8 cellular contexts compared by ENCODE assay signal in the genomic region with DNA sequence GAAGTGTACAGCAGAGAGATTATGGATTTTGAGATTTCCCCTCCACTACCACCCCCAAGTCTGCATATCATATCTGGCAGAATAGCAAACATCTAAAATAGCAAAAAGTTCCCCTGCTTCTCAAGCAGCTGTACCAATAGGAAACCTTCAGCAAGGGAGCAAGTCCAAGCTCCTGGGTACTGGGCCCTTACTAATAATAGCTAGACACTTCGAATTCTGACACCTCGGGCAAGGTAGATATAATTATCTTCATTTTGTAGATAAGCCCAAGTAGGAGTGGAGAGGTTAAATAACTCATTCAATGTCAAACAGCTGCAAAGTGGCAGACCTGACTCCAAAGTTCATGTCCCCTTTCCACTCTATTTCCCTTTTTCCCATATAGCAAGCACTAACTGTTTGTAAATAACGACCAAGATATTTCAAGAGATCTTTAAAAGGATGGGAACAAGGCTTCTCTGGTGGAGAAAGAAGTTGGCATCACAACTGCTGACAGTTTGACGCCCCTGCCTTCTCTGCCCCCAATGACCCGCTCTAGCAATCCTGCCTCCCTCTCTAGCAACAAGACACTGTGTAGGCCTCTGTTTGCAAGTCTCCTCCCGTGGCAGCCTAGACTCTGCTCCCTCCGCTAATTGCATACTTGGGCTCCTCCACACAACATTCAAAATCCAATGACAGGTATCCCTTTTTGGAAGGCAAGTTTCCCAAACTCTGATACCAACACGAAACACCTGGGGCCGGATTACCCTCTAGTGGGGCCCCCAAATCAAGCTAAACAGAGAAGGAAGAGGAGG. TPM values are rescaled to one million over a fixed set of nuclear protein-coding genes. Genes with fewer than 3 reads are reported as not detected.
DNase-seq lines count a peak whose midpoint lies in the region; ATAC-seq, FAIRE-seq and TF ChIP-seq lines count a peak whose summit lies in the region.

No MANE protein-coding gene starts in this region.

- H3K9me3 ChIP-seq in pancreas = no peaks in the 10 kb centered on the region

- TF ChIP-seq POLR2A in H54 (IDR thresholded peaks at IDR 0.05; ENCODE audit: low read depth, low read length) = no peak

- no peak for FAIRE-seq in pancreas (lab: Jason Lieb, UNC)
- no peak for FAIRE-seq in H54 (lab: Jason Lieb, UNC)

- no peaks in the 10 kb centered on the region for H3K36me3 ChIP-seq in pancreas

- H3K4me1 Mint-ChIP-seq in T-helper 1 cell treated with Interleukin-12 subunit alpha and Interleukin-12 subunit beta and Interleukin-4 antibody, amounts not matched to agents 30 μg/mL and 1 μg/mL, for 36 hours (ENCODE audit: low read depth) = peaks cover 36% of the 10 kb centered on the region

- peaks cover 17% of the 10 kb centered on the region for H3K9me3 Mint-ChIP-seq in T-helper 1 cell treated with Interleukin-12 subunit alpha and Interleukin-12 subunit beta and Interleukin-4 antibody, amounts not matched to agents 30 μg/mL and 1 μg/mL, for 36 hours

- H3K27ac Mint-ChIP-seq in T-helper 1 cell treated with Interleukin-12 subunit alpha and Interleukin-12 subunit beta and Interleukin-4 antibody, amounts not matched to agents 30 μg/mL and 1 μg/mL, for 36 hours = peak overlapping the region; percentile 99

- no peaks in the 10 kb centered on the region for H3K27me3 ChIP-seq in pancreas

- ATAC-seq in GM18498 (IDR thresholded peaks at IDR 0.05; ENCODE audit: unreplicated experiment) (peak; percentile 17), HG03045 (IDR thresholded peaks at IDR 0.05; ENCODE audit: unreplicated experiment) (peak; percentile 12), pancreas (peak; percentile 11 to 52 (median 38)), GM18861 (IDR thresholded peaks at IDR 0.05; ENCODE audit: unreplicated experiment) (no peak)

- H3K4me1 ChIP-seq in pancreas = peaks cover 0 to 6% (median 0%) of the 10 kb centered on the region in 3 donors

- H3K4me3 Mint-ChIP-seq in T-helper 1 cell treated with Interleukin-12 subunit alpha and Interleukin-12 subunit beta and Interleukin-4 antibody, amounts not matched to agents 30 μg/mL and 1 μg/mL, for 36 hours = peak overlapping the region; percentile 99

- intact Hi-C loops in pancreas (cut with DNase I) = no loop called here

- TF ChIP-seq CTCF in fibroblast of pulmonary artery (IDR thresholded peaks at IDR 0.05; ENCODE audit: low read length, missing control alignments) (no peak), pancreas (IDR thresholded peaks at IDR 0.05) (no peak)

- H3K36me3 Mint-ChIP-seq in T-helper 1 cell treated with Interleukin-12 subunit alpha and Interleukin-12 subunit beta and Interleukin-4 antibody, amounts not matched to agents 30 μg/mL and 1 μg/mL, for 36 hours (ENCODE audit: low read depth) = peaks cover 13% of the 10 kb centered on the region

- H3K4me3 ChIP-seq in fibroblast of pulmonary artery (replicated peaks; ENCODE audit: low read depth, low read length) (peak overlapping the region; percentile 88), pancreas (peak overlapping the region; percentile 79 to 97 (median 89))

- H3K27me3 Mint-ChIP-seq in T-helper 1 cell treated with Interleukin-12 subunit alpha and Interleukin-12 subunit beta and Interleukin-4 antibody, amounts not matched to agents 30 μg/mL and 1 μg/mL, for 36 hours (ENCODE audit: low read depth) = peaks cover 13% of the 10 kb centered on the region

- no peak for DNase-seq in fibroblast of pulmonary artery (ENCODE audit: low read depth)
- no peak for DNase-seq in pancreas
- DNase-seq in H54 (ENCODE audit: insufficient read length, low spot score) = no peak
- DNase-seq in NCI-H2196 (lab: John Stamatoyannopoulos, UW; ENCODE audit: unreplicated experiment) = no peak

- 14 to 16% methylated on average over 9 of the region's 9 CpGs for WGBS in pancreas, 2 donors

- peak overlapping the region; percentile 76 to 88 (median 86) for H3K27ac ChIP-seq in pancreas

RNA-seq across cellular contexts. Expression of gene ADAR, which starts 18.7 kb away (rescaled TPM):
- total RNA-seq in pancreas = 10 to 100 TPM; 41.4 to 94.2 (median 49.7) TPM
- 10 to 100 TPM; 19.4 to 31.2 TPM for polyA plus RNA-seq in pancreas

RNA-seq across cellular contexts. Expression of gene CHRNB2, which starts 59.1 kb away (rescaled TPM):
- under 1 TPM; 0.32 to 0.90 (median 0.49) TPM for total RNA-seq in pancreas
- 1 to 10 TPM; 1.4 to 3.1 TPM for polyA plus RNA-seq in pancreas
